19 cellular contexts compared by ENCODE assay signal in the genomic region with DNA sequence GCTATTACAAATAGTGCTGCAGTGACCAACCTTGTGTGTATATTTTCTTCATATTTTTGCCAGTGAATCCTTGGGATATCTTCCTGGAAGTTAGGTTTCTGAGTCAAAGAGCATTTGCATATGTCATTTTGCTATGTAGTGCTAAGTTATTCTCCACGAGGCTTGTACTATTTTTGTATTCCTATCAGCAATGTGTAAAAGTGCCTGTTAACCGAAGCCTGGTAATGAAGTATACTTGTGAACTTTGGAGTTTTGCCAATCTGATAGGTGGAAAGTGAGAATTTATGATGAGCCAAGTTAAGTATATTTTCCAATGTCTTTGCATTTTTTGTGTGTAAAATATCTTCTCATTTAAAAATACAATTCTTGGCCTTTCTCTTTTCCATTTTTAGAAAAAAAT. TPM values are rescaled to one million over a fixed set of nuclear protein-coding genes. Genes with fewer than 3 reads are reported as not detected.
DNase-seq lines count a peak whose midpoint lies in the region; ATAC-seq and TF ChIP-seq lines count a peak whose summit lies in the region.
"Had no signal": no experiment of that assay in that cellular context is flagged by ENCODE, and none has a peak within 500 bp of the region (broad histone marks: within the 10 kb centered on the region; RNA-seq: fewer than 3 reads in every experiment).

No MANE protein-coding gene starts in this region.

- H3K27ac ChIP-seq in Karpas-422 (ENCODE audit: low read length): no peak overlapping the region
- H3K27ac ChIP-seq: GM23248 had no signal

- no peaks in the 10 kb centered on the region for H3K79me2 ChIP-seq in Karpas-422 (ENCODE audit: low read length)

- intact Hi-C loops in Right ventricle myocardium superior (cut with DNase I) (no loop called here), Right ventricle myocardium inferior (cut with DNase I) (no loop called here)

- H3K9me3 Mint-ChIP-seq in stimulated activated naive CD8-positive, alpha-beta T cell treated with anti-CD3 and anti-CD28 coated beads, Interleukin-15, amount 100 ng/mL, for 72 hours: peaks cover 10 to 13% of the 10 kb centered on the region in 2 donors

- H3K4me2 ChIP-seq in Karpas-422 (ENCODE audit: low read depth, low read length, poor library complexity, severe bottlenecking): no peak overlapping the region

- no peak for TF ChIP-seq CTCF in fibroblast of the aortic adventitia (IDR thresholded peaks at IDR 0.05; ENCODE audit: insufficient read depth, low read length)

- no peak overlapping the region for H2AFZ ChIP-seq in Karpas-422 (ENCODE audit: low read length)
- H2AFZ ChIP-seq: GM23248 had no signal

- no peak for DNase-seq in Right ventricle myocardium superior
- no peak for DNase-seq in Right ventricle myocardium inferior (ENCODE audit: missing footprints)
- peak; percentile 48 for DNase-seq in EH (ENCODE audit: low read depth)
- peak; percentile 29 for DNase-seq in Karpas-422
- DNase-seq in fibroblast of the aortic adventitia (ENCODE audit: low read depth): peak; percentile 6
- no peak for DNase-seq in amygdala (lab: John Stamatoyannopoulos, UW)
- DNase-seq in stimulated activated naive CD8-positive, alpha-beta T cell treated with anti-CD3 and anti-CD28 coated beads, Interleukin-15, amount 100 ng/mL, for 72 hours: no peak
- DNase-seq in NCI-H82 (lab: John Stamatoyannopoulos, UW): no peak
- DNase-seq: BE2C; C1 segment of cervical spinal cord; CD4-positive, CD25-positive, alpha-beta regulatory T cell; CD8-positive, alpha-beta memory T cell; COR-L47; DMS 273 treated with DMSO at 0.1 percent for 48 hours; DMS53; DND-41 had no signal

- H3K4me1 Mint-ChIP-seq in stimulated activated naive CD8-positive, alpha-beta T cell treated with anti-CD3 and anti-CD28 coated beads, Interleukin-15, amount 100 ng/mL, for 72 hours: no peaks in the 10 kb centered on the region
- H3K4me1 Mint-ChIP-seq: CD8-positive, alpha-beta memory T cell had no signal

- H3K36me3 ChIP-seq in Karpas-422 (ENCODE audit: insufficient read depth, low read length): no peaks in the 10 kb centered on the region
- H3K36me3 ChIP-seq: BE2C, HAP-1 had no signal

- H3K27me3 Mint-ChIP-seq in stimulated activated naive CD8-positive, alpha-beta T cell treated with anti-CD3 and anti-CD28 coated beads, Interleukin-15, amount 100 ng/mL, for 72 hours: peaks cover 21% of the 10 kb centered on the region

- ATAC-seq in Right ventricle myocardium superior (ENCODE audit: poor library complexity): peak; percentile 67
- no peak for ATAC-seq in Right ventricle myocardium inferior
- ATAC-seq in stimulated activated naive CD8-positive, alpha-beta T cell treated with anti-CD3 and anti-CD28 coated beads, Interleukin-15, amount 100 ng/mL, for 72 hours: no peak
- ATAC-seq: HepG2 had no signal

- no peaks in the 10 kb centered on the region for H3K4me1 ChIP-seq in Karpas-422 (ENCODE audit: low read length)
- H3K4me1 ChIP-seq: HAP-1 had no signal

- no peaks in the 10 kb centered on the region for H3K9me3 ChIP-seq in Karpas-422 (ENCODE audit: low read length)
- H3K9me3 ChIP-seq: BE2C, HAP-1 had no signal

- no peaks in the 10 kb centered on the region; the same call in 1 of the 2 replicates for H4K20me1 ChIP-seq in Karpas-422 (ENCODE audit: insufficient read depth, low read depth, low read length)

- no peak overlapping the region for H3K27ac Mint-ChIP-seq in stimulated activated naive CD8-positive, alpha-beta T cell treated with anti-CD3 and anti-CD28 coated beads, Interleukin-15, amount 100 ng/mL, for 72 hours
- H3K27ac Mint-ChIP-seq: CD4-positive, CD25-positive, alpha-beta regulatory T cell had no signal

- H3K9ac ChIP-seq in Karpas-422 (ENCODE audit: low read length): no peak overlapping the region
- H3K9ac ChIP-seq: GM23248 had no signal

- H3K4me3 ChIP-seq in Karpas-422 (ENCODE audit: low read length) (no peak overlapping the region), fibroblast of the aortic adventitia (ENCODE audit: low read depth, low read length) (no peak overlapping the region)
- H3K4me3 ChIP-seq: GM23248, HAP-1 had no signal

- H3K9me2 ChIP-seq in Karpas-422 (replicated peaks; ENCODE audit: insufficient read depth, low read length): no peaks in the 10 kb centered on the region

- no peaks in the 10 kb centered on the region for H3K27me3 ChIP-seq in Karpas-422 (ENCODE audit: low read length)

- H3K4me3 Mint-ChIP-seq in stimulated activated naive CD8-positive, alpha-beta T cell treated with anti-CD3 and anti-CD28 coated beads, Interleukin-15, amount 100 ng/mL, for 72 hours: no peak overlapping the region
- H3K4me3 Mint-ChIP-seq: CD4-positive, CD25-positive, alpha-beta regulatory T cell; CD8-positive, alpha-beta memory T cell had no signal

RNA-seq across cellular contexts. Expression of a gene that starts 31.2 kb away (rescaled TPM):
- total RNA-seq in Right ventricle myocardium superior: 28.8 TPM
- total RNA-seq in Right ventricle myocardium inferior: 35.8 TPM
- 28.0 and 38.5 TPM in 2 replicates for total RNA-seq in Karpas-422 (2014; rRNA removed; shearing (Covaris generic); ENCODE audit: low replicate concordance)
- total RNA-seq in fibroblast of the aortic adventitia (ENCODE audit: low replicate concordance): 136 and 138 TPM in 2 replicates

Comparison
In these comparisons a context has a peak if more than half of its experiments do, and no peak if none do; other contexts are left out.
1. DNase-seq: peak in EH (single experiment), Karpas-422 (single experiment) and fibroblast of the aortic adventitia (single experiment); none in Right ventricle myocardium superior (single experiment), Right ventricle myocardium inferior (single experiment), amygdala (0 of 56), stimulated activated naive CD8-positive, alpha-beta T cell treated with anti-CD3 and anti-CD28 coated beads, Interleukin-15, amount 100 ng/mL, for 72 hours (0 of 2) and NCI-H82 (single experiment).